In genomic region chr16:14566599-14566998, GRCh38 we compare ENCODE assay signal across 2 cellular contexts.
TF ChIP-seq lines count a peak whose summit lies in the region.

No MANE protein-coding gene starts in this region.

TF ChIP-seq in IMR-90, 13 proteins besides CTCF, POLR2A, EP300 and RAD21:
- TF ChIP-seq RFX5 (IDR thresholded peaks at IDR 0.05; ENCODE audit: low read depth, low read length) (no peak), CHD1 (IDR thresholded peaks at IDR 0.05; ENCODE audit: low read depth, low read length) (no peak), USF2 (IDR thresholded peaks at IDR 0.05; ENCODE audit: low read depth, low read length) (no peak), MAZ (IDR thresholded peaks at IDR 0.05; ENCODE audit: borderline replicate concordance, low read depth, low read length) (no peak), SMC3 (IDR thresholded peaks at IDR 0.05; ENCODE audit: low read depth, low read length) (no peak), NFE2L2 (IDR thresholded peaks at IDR 0.05; ENCODE audit: low read depth, low read length) (no peak)
TF ChIP-seq in IMR-90: peak in this region for 0.

TF ChIP-seq in endothelial cell of umbilical vein, 7 proteins besides CTCF, POLR2A, EP300 and RAD21:
- TF ChIP-seq GATA2 (IDR thresholded peaks at IDR 0.05; ENCODE audit: insufficient read depth, insufficient read length, low read depth, low read length) (no peak), JUN (IDR thresholded peaks at IDR 0.05; ENCODE audit: borderline replicate concordance, insufficient read depth, insufficient read length, low read depth) (no peak)
